15 cellular contexts compared by ENCODE assay signal in the genomic region with DNA sequence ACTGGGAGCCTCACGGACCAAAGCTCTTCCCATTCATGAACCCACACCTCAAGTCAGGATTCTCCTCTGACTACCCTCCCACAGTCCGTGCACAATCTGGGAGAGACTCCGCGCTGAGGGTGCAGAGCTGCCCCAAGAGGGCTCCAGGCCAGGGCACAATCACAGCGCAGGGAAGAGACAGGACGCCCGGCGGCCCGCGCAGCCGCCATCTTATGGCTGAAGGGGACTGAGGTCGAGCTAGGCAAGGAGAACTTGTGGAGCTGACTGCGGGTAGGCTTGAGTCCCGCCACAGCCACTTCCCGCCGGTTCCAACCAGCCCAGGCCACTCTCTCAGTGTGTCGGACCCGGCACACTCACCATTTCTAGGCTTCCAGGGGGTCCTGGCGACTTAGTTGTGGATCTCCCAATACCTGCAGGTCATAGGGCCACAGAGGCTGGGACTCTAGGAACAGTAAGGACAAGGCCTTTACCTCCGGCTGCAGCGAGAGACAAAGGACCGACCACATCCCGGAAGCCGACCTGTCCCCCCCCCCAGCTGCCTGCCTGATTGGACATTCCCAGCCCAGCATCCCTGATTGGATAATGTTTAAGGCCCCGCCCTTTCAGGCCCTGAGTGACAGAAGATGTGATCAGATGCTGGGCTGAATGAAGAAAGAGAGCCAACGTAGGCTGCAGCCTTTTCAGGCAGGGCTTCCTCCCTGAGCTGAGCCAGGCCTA. TPM values are rescaled to one million over a fixed set of nuclear protein-coding genes. Genes with fewer than 3 reads are reported as not detected.
DNase-seq lines count a peak whose midpoint lies in the region; ATAC-seq and TF ChIP-seq lines count a peak whose summit lies in the region.
"Not testable (repeated sequence)": the region's sequence is repeated elsewhere in the genome, so short reads cannot be mapped to it uniquely, and the experiment has no call there.
"Had no signal": no experiment of that assay in that cellular context is flagged by ENCODE, and none has a peak within 500 bp of the region (broad histone marks: within the 10 kb centered on the region; RNA-seq: fewer than 3 reads in every experiment).

No MANE protein-coding gene starts in this region.

- DNase-seq in C1 segment of cervical spinal cord (lab: John Stamatoyannopoulos, UW) (peak in 10 of 14 donors; percentile 3 to 57 (median 16)), NCI-H82 (lab: John Stamatoyannopoulos, UW) (peak; percentile 19), anterior cingulate cortex (lab: John Stamatoyannopoulos, UW) (peak in 40 of 58 donors; percentile 0 to 57 (median 12)), head of caudate nucleus (peak in 41 of 42 donors; percentile 7 to 74 (median 38)), kidney tubule cell (ENCODE audit: low spot score) (peak; percentile 22), nucleus accumbens (lab: John Stamatoyannopoulos, UW) (peak in 37 of 56 donors; percentile 0 to 55 (median 15)), sigmoid colon (peak; percentile 81), upper lobe of left lung (peak in 1 of 2 donors; percentile 79)

- H3K4me1 ChIP-seq in sigmoid colon, upper lobe of left lung: not testable (repeated sequence)

- not testable (repeated sequence) for TF ChIP-seq CTCF in sigmoid colon (IDR thresholded peaks at IDR 0.05); upper lobe of left lung (IDR thresholded peaks at IDR 0.05)

- not testable (repeated sequence) for TF ChIP-seq EP300 in sigmoid colon (IDR thresholded peaks at IDR 0.05); upper lobe of left lung (IDR thresholded peaks at IDR 0.05)

- WGBS in sigmoid colon, 2 donors = 12 to 37% methylated on average over 26 of the region's 26 CpGs
- 5 to 12% methylated on average over 10 to 25 of the region's 26 CpGs for WGBS in upper lobe of left lung, 2 donors

- H3K4me3 ChIP-seq in sigmoid colon (peak overlapping the region; percentile 38 to 57 (median 45)), upper lobe of left lung (peak overlapping the region in 3 of 4 donors; percentile 26 to 37 (median 33))

- TF ChIP-seq POLR2A in sigmoid colon (IDR thresholded peaks at IDR 0.05); upper lobe of left lung (IDR thresholded peaks at IDR 0.05): not testable (repeated sequence)

- not testable (repeated sequence) for H3K27me3 ChIP-seq in sigmoid colon, upper lobe of left lung

- peak; percentile 51 to 87 for ATAC-seq in upper lobe of left lung (ENCODE audit: low FRiP score in 2 of 2)

- H3K9me3 ChIP-seq in sigmoid colon = not testable (repeated sequence)
- H3K9me3 ChIP-seq in upper lobe of left lung = peaks cover 0 to 26% (median 8%) of the 10 kb centered on the region in 4 donors

- H3K27ac ChIP-seq in sigmoid colon (peak overlapping the region; percentile 49 to 81 (median 68)), upper lobe of left lung (peak overlapping the region in 1 of 4 donors; percentile 52)

- H3K36me3 ChIP-seq in sigmoid colon, upper lobe of left lung: not testable (repeated sequence)

- intact Hi-C loops in head of caudate nucleus (cut with DNase I); sigmoid colon (cut with DNase I): not testable (repeated sequence)

RNA-seq across cellular contexts. Expression of gene ZNF676, which starts 18.7 kb away (rescaled TPM):
- total RNA-seq in sigmoid colon (10 to 100 TPM in 1 of 4 donors, 1 to 10 TPM in 3; 5.4 to 14.4 (median 6.6) TPM), upper lobe of left lung (1 to 10 TPM in 2 of 6 donors, under 1 TPM in 4; 0.23 to 3.1 (median 0.60) TPM)
- polyA plus RNA-seq in sigmoid colon = under 1 TPM in 1 of 3 donors, not detected in 2; 0.06 TPM
- total RNA-seq: activated CD8-positive, alpha-beta T cell treated with anti-CD3 and anti-CD28 coated beads for 36 hours; glomerular endothelial cell; H1; HepG2; natural killer cell had no signal
- polyA plus RNA-seq: A549, H1, HepG2, mammary epithelial cell had no signal
